Comparison of ENCODE assay signal across 8 cellular contexts in genomic region chr12:65306603-65307501, GRCh38. TPM values are rescaled to one million over a fixed set of nuclear protein-coding genes. Genes with fewer than 3 reads are reported as not detected.
DNase-seq lines count a peak whose midpoint lies in the region; ATAC-seq and TF ChIP-seq lines count a peak whose summit lies in the region.

No MANE protein-coding gene starts in this region.

- H3K36me3 ChIP-seq in kidney epithelial cell (ENCODE audit: control insufficient read depth, insufficient read depth, low read length): no peaks in the 10 kb centered on the region

- TF ChIP-seq POLR2A in GM18505 (IDR thresholded peaks at IDR 0.05; ENCODE audit: borderline replicate concordance, extremely low read depth, insufficient read depth, insufficient read length): no peak

- H3K4me3 ChIP-seq in kidney epithelial cell (ENCODE audit: low read depth, low read length): no peak overlapping the region

- no peaks in the 10 kb centered on the region for H3K27me3 ChIP-seq in kidney epithelial cell (ENCODE audit: control insufficient read depth, insufficient read depth, low read length)

- ATAC-seq in activated CD4-positive, CD25-positive, alpha-beta regulatory T cell treated with anti-CD3 and anti-CD28 coated beads, Interleukin-2, amount 50 U/mL, for 24 hours: no peak
- ATAC-seq in GM18505 (IDR thresholded peaks at IDR 0.05; ENCODE audit: unreplicated experiment): no peak

- peak; percentile 11 for DNase-seq in NCI-H2196 (lab: John Stamatoyannopoulos, UW; ENCODE audit: unreplicated experiment)
- DNase-seq in NCI-H2196 treated with DMSO at 0.1 percent for 48 hours (lab: John Stamatoyannopoulos, UW; ENCODE audit: unreplicated experiment): no peak
- DNase-seq in NCI-H2227 (lab: John Stamatoyannopoulos, UW; ENCODE audit: unreplicated experiment): peak; percentile 46
- DNase-seq in astrocyte of the hippocampus (ENCODE audit: low read depth, low spot score): peak; percentile 52
- peak; percentile 25 for DNase-seq in kidney epithelial cell (ENCODE audit: low read depth)
- no peak for DNase-seq in Ammon's horn (ENCODE audit: low spot score)

- peak; percentile 63 for TF ChIP-seq CTCF in kidney epithelial cell (IDR thresholded peaks at IDR 0.05; ENCODE audit: insufficient read depth, low read length, poor library complexity, severe bottlenecking)

RNA-seq across cellular contexts. Expression of gene MSRB3, which starts 28.4 kb away (rescaled TPM):
- total RNA-seq in kidney epithelial cell: 17.8 and 18.3 TPM in 2 replicates

Comparison
In these comparisons a context has a peak if more than half of its experiments do, and no peak if none do; other contexts are left out.
1. DNase-seq: peak in NCI-H2196 (single experiment), NCI-H2227 (single experiment), astrocyte of the hippocampus (single experiment) and kidney epithelial cell (single experiment); none in NCI-H2196 treated with DMSO at 0.1 percent for 48 hours (single experiment) and Ammon's horn (single experiment).